Comparison of ENCODE assay signal across 2 cellular contexts in the genomic region with DNA sequence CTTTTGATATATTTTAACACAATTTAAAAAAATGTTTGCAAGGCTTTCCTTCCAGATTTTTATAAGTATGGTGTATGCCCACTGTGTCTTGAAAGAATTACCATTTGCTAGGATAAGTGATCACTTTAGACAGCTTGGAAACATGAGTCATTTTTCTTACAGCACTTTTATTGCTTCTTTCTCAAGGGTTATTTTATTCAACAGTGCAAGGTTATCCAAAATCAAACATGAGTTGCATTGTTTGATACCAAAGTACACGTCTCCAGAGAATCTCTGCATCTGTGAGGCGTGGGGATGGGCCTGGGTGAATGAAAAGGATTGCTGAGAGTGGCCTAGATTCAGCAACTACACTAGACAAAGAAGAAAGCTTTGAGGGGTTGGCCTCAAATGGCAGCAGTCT.
TF ChIP-seq lines count a peak whose summit lies in the region.

No MANE protein-coding gene starts in this region.

TF ChIP-seq in A549, 52 proteins besides CTCF, POLR2A, EP300 and RAD21:
- no peak for TF ChIP-seq RFX5 (IDR thresholded peaks at IDR 0.05)
- TF ChIP-seq USF2 (IDR thresholded peaks at IDR 0.05): no peak
- TF ChIP-seq EHF (CRISPR knock-in tag; IDR thresholded peaks at IDR 0.05): no peak
- TF ChIP-seq JUN (IDR thresholded peaks at IDR 0.05): no peak
- TF ChIP-seq TP53 (CRISPR knock-in tag; IDR thresholded peaks at IDR 0.05): no peak
- no peak for TF ChIP-seq RCOR1 (IDR thresholded peaks at IDR 0.05; ENCODE audit: low read depth, low read length)
- no peak for TF ChIP-seq ESRRA (IDR thresholded peaks at IDR 0.05; ENCODE audit: borderline replicate concordance, low read length)
- TF ChIP-seq, protein P1, sequence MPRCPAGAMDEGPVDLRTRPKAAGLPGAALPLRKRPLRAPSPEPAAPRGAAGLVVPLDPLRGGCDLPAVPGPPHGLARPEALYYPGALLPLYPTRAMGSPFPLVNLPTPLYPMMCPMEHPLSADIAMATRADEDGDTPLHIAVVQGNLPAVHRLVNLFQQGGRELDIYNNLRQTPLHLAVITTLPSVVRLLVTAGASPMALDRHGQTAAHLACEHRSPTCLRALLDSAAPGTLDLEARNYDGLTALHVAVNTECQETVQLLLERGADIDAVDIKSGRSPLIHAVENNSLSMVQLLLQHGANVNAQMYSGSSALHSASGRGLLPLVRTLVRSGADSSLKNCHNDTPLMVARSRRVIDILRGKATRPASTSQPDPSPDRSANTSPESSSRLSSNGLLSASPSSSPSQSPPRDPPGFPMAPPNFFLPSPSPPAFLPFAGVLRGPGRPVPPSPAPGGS (IDR thresholded peaks at IDR 0.05): no peak
- TF ChIP-seq CHD4 (IDR thresholded peaks at IDR 0.05; ENCODE audit: borderline replicate concordance): no peak
- no peak for TF ChIP-seq RARB (CRISPR knock-in tag; IDR thresholded peaks at IDR 0.05)
- TF ChIP-seq ATOH8 (CRISPR knock-in tag; IDR thresholded peaks at IDR 0.05; ENCODE audit: low read depth): no peak
- no peak for TF ChIP-seq MAFK (IDR thresholded peaks at IDR 0.05; ENCODE audit: partially characterized antibody)
- no peak for TF ChIP-seq REST (IDR thresholded peaks at IDR 0.05)
- TF ChIP-seq HOXB13 (CRISPR knock-in tag; IDR thresholded peaks at IDR 0.05; ENCODE audit: low read depth): no peak

TF ChIP-seq in IMR-90, 13 proteins besides CTCF, POLR2A, EP300 and RAD21:
- no peak for TF ChIP-seq BHLHE40 (IDR thresholded peaks at IDR 0.05; ENCODE audit: low read depth, low read length)
- TF ChIP-seq SMC3 (IDR thresholded peaks at IDR 0.05; ENCODE audit: low read depth, low read length): no peak
- no peak for TF ChIP-seq NFE2L2 (IDR thresholded peaks at IDR 0.05; ENCODE audit: low read depth, low read length)
- TF ChIP-seq CHD1 (IDR thresholded peaks at IDR 0.05; ENCODE audit: low read depth, low read length): no peak
- TF ChIP-seq USF2 (IDR thresholded peaks at IDR 0.05; ENCODE audit: low read depth, low read length): no peak
- no peak for TF ChIP-seq MAZ (IDR thresholded peaks at IDR 0.05; ENCODE audit: borderline replicate concordance, low read depth, low read length)
- no peak for TF ChIP-seq ELK1 (IDR thresholded peaks at IDR 0.05; ENCODE audit: borderline replicate concordance, low read depth, low read length)
- TF ChIP-seq RCOR1 (IDR thresholded peaks at IDR 0.05; ENCODE audit: insufficient replicate concordance, low read length): no peak
- no peak for TF ChIP-seq MAFK (IDR thresholded peaks at IDR 0.05; ENCODE audit: low read depth, low read length)
- no peak for TF ChIP-seq FOS (IDR thresholded peaks at IDR 0.05; ENCODE audit: low read depth, low read length)
- no peak for TF ChIP-seq RFX5 (IDR thresholded peaks at IDR 0.05; ENCODE audit: low read depth, low read length)
- TF ChIP-seq MXI1 (IDR thresholded peaks at IDR 0.05; ENCODE audit: borderline replicate concordance, low read depth, low read length): no peak
